Comparison of ENCODE assay signal across 8 cellular contexts in genomic region chr14:64234877-64235651, GRCh38. TPM values are rescaled to one million over a fixed set of nuclear protein-coding genes. Genes with fewer than 3 reads are reported as not detected.
DNase-seq lines count a peak whose midpoint lies in the region; ATAC-seq and TF ChIP-seq lines count a peak whose summit lies in the region.

No MANE protein-coding gene starts in this region.

- no peaks in the 10 kb centered on the region for H3K36me3 ChIP-seq in breast epithelium
- H3K36me3 ChIP-seq in thymus (ENCODE audit: control insufficient read depth, insufficient read depth), result peaks cover 8% of the 10 kb centered on the region

- no peaks in the 10 kb centered on the region for H3K9me3 Mint-ChIP-seq in activated CD4-positive, alpha-beta T cell treated with anti-CD3 and anti-CD28 coated beads, Interleukin-2, amount 10 ng/mL, durations not matched to agents 7 days and 5 days
- H3K9me3 Mint-ChIP-seq in HFFc6, result no peaks in the 10 kb centered on the region
- H3K9me3 Mint-ChIP-seq in activated T-cell treated with anti-CD3 and anti-CD28 coated beads, Interleukin-2, amount 50 U/mL, for 72 hours, result no peaks in the 10 kb centered on the region

- H3K27me3 ChIP-seq in breast epithelium (no peaks in the 10 kb centered on the region), thymus (ENCODE audit: control insufficient read depth, insufficient read depth) (no peaks in the 10 kb centered on the region)

- POLR2A ChIA-PET in activated CD4-positive, alpha-beta T cell treated with anti-CD3 and anti-CD28 coated beads, Interleukin-2, amount 10 ng/mL, durations not matched to agents 7 days and 5 days (lab: Charles Lee), result no interaction called here

- H3K27me3 Mint-ChIP-seq in activated CD4-positive, alpha-beta T cell treated with anti-CD3 and anti-CD28 coated beads, Interleukin-2, amount 10 ng/mL, durations not matched to agents 7 days and 5 days, result peaks cover 2% of the 10 kb centered on the region
- peaks cover 25% of the 10 kb centered on the region for H3K27me3 Mint-ChIP-seq in HFFc6 (ENCODE audit: insufficient read depth)
- peaks cover 11% of the 10 kb centered on the region for H3K27me3 Mint-ChIP-seq in activated T-cell treated with anti-CD3 and anti-CD28 coated beads, Interleukin-2, amount 50 U/mL, for 72 hours (ENCODE audit: low read depth)

- TF ChIP-seq CTCF in breast epithelium (IDR thresholded peaks at IDR 0.05) (no peak), HFFc6 (IDR thresholded peaks at IDR 0.05) (no peak)

- H3K4me3 ChIP-seq in breast epithelium (no peak overlapping the region), thymus (ENCODE audit: low read length) (peak overlapping the region; percentile 4)

- H3K4me3 Mint-ChIP-seq in activated CD4-positive, alpha-beta T cell treated with anti-CD3 and anti-CD28 coated beads, Interleukin-2, amount 10 ng/mL, durations not matched to agents 7 days and 5 days, result no peak overlapping the region
- no peak overlapping the region for H3K4me3 Mint-ChIP-seq in HFFc6
- H3K4me3 Mint-ChIP-seq in activated T-cell treated with anti-CD3 and anti-CD28 coated beads, Interleukin-2, amount 50 U/mL, for 72 hours, result no peak overlapping the region

- WGBS in thymus, result 81% methylated on average over 24 of the region's 24 CpGs

- no peaks in the 10 kb centered on the region for H3K9me3 ChIP-seq in breast epithelium
- no peaks in the 10 kb centered on the region for H3K9me3 ChIP-seq in thymus (ENCODE audit: control insufficient read depth)

- CTCF ChIA-PET in activated CD4-positive, alpha-beta T cell treated with anti-CD3 and anti-CD28 coated beads, Interleukin-2, amount 10 ng/mL, durations not matched to agents 7 days and 5 days (lab: Charles Lee), result interaction anchor here (1.6 kb wide), 1 partner anchor 17 kb away, joined by 4 read pairs; no protein-coding TSS in a partner anchor

- DNase-seq in activated CD4-positive, alpha-beta T cell treated with anti-CD3 and anti-CD28 coated beads, Interleukin-2, amount 10 ng/mL, durations not matched to agents 7 days and 5 days, result no peak
- DNase-seq in activated CD4-positive, alpha-beta T cell treated with anti-CD3 and anti-CD28 coated beads, Interleukin-2, amount 50 U/mL, for 1 hour, result no peak
- DNase-seq in NAMALWA (ENCODE audit: low spot score) (peak; percentile 66), breast epithelium (ENCODE audit: low spot score in 2 of 2) (peak; percentile 48 to 62), SW 1271 (lab: John Stamatoyannopoulos, UW) (no peak), HFFc6 (no peak)
- DNase-seq in activated T-cell treated with anti-CD3 and anti-CD28 coated beads, Interleukin-2, amount 50 U/mL, for 72 hours, result no peak

- H3K4me1 Mint-ChIP-seq in activated CD4-positive, alpha-beta T cell treated with anti-CD3 and anti-CD28 coated beads, Interleukin-2, amount 10 ng/mL, durations not matched to agents 7 days and 5 days, result no peaks in the 10 kb centered on the region
- peaks cover 33% of the 10 kb centered on the region for H3K4me1 Mint-ChIP-seq in HFFc6 (ENCODE audit: low read depth)
- H3K4me1 Mint-ChIP-seq in activated T-cell treated with anti-CD3 and anti-CD28 coated beads, Interleukin-2, amount 50 U/mL, for 72 hours (ENCODE audit: low read depth), result peaks cover 20% of the 10 kb centered on the region

- H3K27ac ChIP-seq in breast epithelium (peak overlapping the region in 1 of 2 donors; percentile 38), thymus (ENCODE audit: low read depth) (peak overlapping the region; percentile 48)

- no peak for ATAC-seq in activated T-cell treated with anti-CD3 and anti-CD28 coated beads, Interleukin-2, amount 50 U/mL, for 72 hours (replicated peaks in 1 of 2)

- no peak for TF ChIP-seq POLR2A in breast epithelium (IDR thresholded peaks at IDR 0.05)

- no peaks in the 10 kb centered on the region for H3K4me1 ChIP-seq in breast epithelium
- peaks cover 52% of the 10 kb centered on the region for H3K4me1 ChIP-seq in thymus (ENCODE audit: control insufficient read depth, insufficient read depth, low read length)

- intact Hi-C loops in breast epithelium (cut with DNase I; ENCODE audit: low total_unique reads), result no loop called here

- peaks cover 8% of the 10 kb centered on the region for H3K36me3 Mint-ChIP-seq in activated CD4-positive, alpha-beta T cell treated with anti-CD3 and anti-CD28 coated beads, Interleukin-2, amount 10 ng/mL, durations not matched to agents 7 days and 5 days (ENCODE audit: low read depth)
- no peaks in the 10 kb centered on the region for H3K36me3 Mint-ChIP-seq in HFFc6 (ENCODE audit: low read depth)
- H3K36me3 Mint-ChIP-seq in activated T-cell treated with anti-CD3 and anti-CD28 coated beads, Interleukin-2, amount 50 U/mL, for 72 hours (ENCODE audit: insufficient read depth in 2 of 2), result no peaks in the 10 kb centered on the region

- H3K27ac Mint-ChIP-seq in activated CD4-positive, alpha-beta T cell treated with anti-CD3 and anti-CD28 coated beads, Interleukin-2, amount 10 ng/mL, durations not matched to agents 7 days and 5 days, result peak overlapping the region; percentile 11
- H3K27ac Mint-ChIP-seq in HFFc6, result no peak overlapping the region
- H3K27ac Mint-ChIP-seq in activated T-cell treated with anti-CD3 and anti-CD28 coated beads, Interleukin-2, amount 50 U/mL, for 72 hours, result no peak overlapping the region

RNA-seq across cellular contexts. Expression of gene ESR2, which starts 59.1 kb away (rescaled TPM):
- not detected for total RNA-seq in activated CD4-positive, alpha-beta T cell treated with anti-CD3 and anti-CD28 coated beads, Interleukin-2, amount 10 ng/mL, durations not matched to agents 7 days and 5 days
- 1 to 10 TPM in 2 of 3 donors, under 1 TPM in 1; 0.98 to 2.2 (median 1.5) TPM for total RNA-seq in breast epithelium
- polyA plus RNA-seq in thymus, result 2.3 TPM
- not detected for total RNA-seq in HFFc6 (2021; fragmentation: NEBNext Ultra II Directional; extraction: Animal tissue kit (Norgen Biotek cat#: 25700))
- total RNA-seq in activated T-cell treated with anti-CD3 and anti-CD28 coated beads, Interleukin-2, amount 50 U/mL, for 72 hours, result 1 to 10 TPM in 1 of 2 donors, under 1 TPM in 1; 0.23 to 1.0 TPM

Comparison
In these comparisons a context has a peak if more than half of its experiments do, and no peak if none do; other contexts are left out.
1. DNase-seq: peak in NAMALWA (single experiment) and breast epithelium (2 of 2); none in activated CD4-positive, alpha-beta T cell treated with anti-CD3 and anti-CD28 coated beads, Interleukin-2, amount 10 ng/mL, durations not matched to agents 7 days and 5 days (single experiment), activated CD4-positive, alpha-beta T cell treated with anti-CD3 and anti-CD28 coated beads, Interleukin-2, amount 50 U/mL, for 1 hour (single experiment), SW 1271 (0 of 2), HFFc6 (single experiment) and activated T-cell treated with anti-CD3 and anti-CD28 coated beads, Interleukin-2, amount 50 U/mL, for 72 hours (0 of 2).